Comparison of ENCODE assay signal across 1 cellular context in the genomic region with DNA sequence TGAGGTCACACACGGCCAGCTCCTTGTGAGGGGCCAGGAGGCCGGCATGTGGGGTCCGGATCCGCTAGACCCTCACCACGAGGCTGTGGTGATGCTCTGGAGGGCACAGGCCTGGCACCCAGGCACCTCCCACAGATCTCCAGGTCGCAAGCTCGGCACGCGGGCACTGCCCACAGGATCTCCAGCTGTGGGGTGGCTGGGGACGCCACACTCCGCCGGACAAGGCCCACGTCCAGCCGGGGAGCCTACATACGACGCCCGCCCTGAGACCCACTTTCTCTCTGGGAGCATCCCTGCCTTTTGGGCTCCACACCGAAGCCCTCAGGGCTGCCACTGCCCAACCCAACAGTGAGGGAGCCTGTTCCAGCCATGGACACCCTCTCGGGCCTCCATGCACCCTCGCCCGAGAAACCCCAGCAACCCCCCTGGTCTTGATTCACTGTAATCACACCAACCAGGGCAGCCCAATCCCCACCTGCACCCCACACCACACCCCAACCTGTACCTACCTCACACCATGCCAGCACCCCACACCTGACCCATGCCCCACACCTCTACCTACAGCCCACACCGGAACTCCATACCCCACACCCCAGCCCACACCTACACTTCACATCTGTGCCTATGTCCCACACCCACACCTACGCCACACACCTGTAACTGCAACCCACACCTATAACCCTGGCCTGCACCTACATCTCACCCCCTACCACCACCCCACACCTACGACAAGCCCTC.
TF ChIP-seq lines count a peak whose summit lies in the region.

No MANE protein-coding gene starts in this region.

TF ChIP-seq in HepG2, 621 proteins besides CTCF, POLR2A, EP300 and RAD21:
- no peak for TF ChIP-seq KDM6A (CRISPR knock-in tag; IDR thresholded peaks at IDR 0.05; ENCODE audit: low read depth)
- TF ChIP-seq PAX8 (CRISPR knock-in tag; IDR thresholded peaks at IDR 0.05; ENCODE audit: borderline replicate concordance): no peak
